Comparison of ENCODE assay signal across 8 cellular contexts in genomic region chrX:17860179-17860780, GRCh38. TPM values are rescaled to one million over a fixed set of nuclear protein-coding genes. Genes with fewer than 3 reads are reported as not detected.
A peak's percentile ranks its signal among the peaks of the same experiment; 100 is the strongest.
DNase-seq lines count a peak whose midpoint lies in the region; ATAC-seq lines count a peak whose summit lies in the region.

No MANE protein-coding gene starts in this region.

- H3K27me3 Mint-ChIP-seq in stimulated activated naive CD8-positive, alpha-beta T cell treated with anti-CD3 and anti-CD28 coated beads, Interleukin-15, Interleukin-2, amounts not matched to agents 100 ng/mL and 50 ng/mL, for 24 hours: peaks cover 51% of the 10 kb centered on the region

- peak; percentile 33 to 47 for ATAC-seq in activated naive CD4-positive, alpha-beta T cell treated with anti-CD3 and anti-CD28 coated beads, Interleukin-2, amount 50 U/mL, for 72 hours
- ATAC-seq in left colon: no peak

- peaks cover 0 to 4% of the 10 kb centered on the region in 2 donors for H3K36me3 Mint-ChIP-seq in activated naive CD4-positive, alpha-beta T cell treated with anti-CD3 and anti-CD28 coated beads, Interleukin-2, amount 50 U/mL, for 72 hours
- H3K36me3 Mint-ChIP-seq in stimulated activated naive CD8-positive, alpha-beta T cell treated with anti-CD3 and anti-CD28 coated beads, Interleukin-15, Interleukin-2, amounts not matched to agents 100 ng/mL and 50 ng/mL, for 24 hours (ENCODE audit: low read depth): no peaks in the 10 kb centered on the region

- peak overlapping the region in 1 of 2 donors; percentile 79 for H3K27ac Mint-ChIP-seq in activated naive CD4-positive, alpha-beta T cell treated with anti-CD3 and anti-CD28 coated beads, Interleukin-2, amount 50 U/mL, for 72 hours
- no peak overlapping the region for H3K27ac Mint-ChIP-seq in stimulated activated naive CD8-positive, alpha-beta T cell treated with anti-CD3 and anti-CD28 coated beads, Interleukin-15, Interleukin-2, amounts not matched to agents 100 ng/mL and 50 ng/mL, for 24 hours

- H3K4me3 Mint-ChIP-seq in stimulated activated naive CD8-positive, alpha-beta T cell treated with anti-CD3 and anti-CD28 coated beads, Interleukin-15, Interleukin-2, amounts not matched to agents 100 ng/mL and 50 ng/mL, for 24 hours: peak overlapping the region; percentile 76

- H3K4me1 Mint-ChIP-seq in stimulated activated naive CD8-positive, alpha-beta T cell treated with anti-CD3 and anti-CD28 coated beads, Interleukin-15, Interleukin-2, amounts not matched to agents 100 ng/mL and 50 ng/mL, for 24 hours (ENCODE audit: low read depth): peaks cover 5% of the 10 kb centered on the region

- peak; percentile 16 for DNase-seq in NCI-H1092 treated with DMSO at 0.1 percent for 48 hours (lab: John Stamatoyannopoulos, UW)
- no peak for DNase-seq in NCI-H1092 (lab: John Stamatoyannopoulos, UW)
- DNase-seq in activated naive CD4-positive, alpha-beta T cell treated with anti-CD3 and anti-CD28 coated beads, Interleukin-2, amount 50 U/mL, for 72 hours (ENCODE audit: low spot score in 2 of 2): no peak
- peak; percentile 3 for DNase-seq in iris pigment epithelial cell (ENCODE audit: low read depth)
- no peak for DNase-seq in activated CD8-positive, alpha-beta memory T cell treated with anti-CD3 and anti-CD28 coated beads, Interleukin-2, amount 50 U/mL, for 4 hours
- DNase-seq in NCI-H226: no peak
- no peak for DNase-seq in left colon

- no peaks in the 10 kb centered on the region for H3K9me3 Mint-ChIP-seq in activated naive CD4-positive, alpha-beta T cell treated with anti-CD3 and anti-CD28 coated beads, Interleukin-2, amount 50 U/mL, for 72 hours
- no peaks in the 10 kb centered on the region for H3K9me3 Mint-ChIP-seq in stimulated activated naive CD8-positive, alpha-beta T cell treated with anti-CD3 and anti-CD28 coated beads, Interleukin-15, Interleukin-2, amounts not matched to agents 100 ng/mL and 50 ng/mL, for 24 hours

- intact Hi-C loops in left colon (cut with DNase I, micrococcal nuclease): no loop called here

RNA-seq across cellular contexts. Expression of gene RAI2, which starts 0.8 kb away (rescaled TPM):
- total RNA-seq in activated naive CD4-positive, alpha-beta T cell treated with anti-CD3 and anti-CD28 coated beads, Interleukin-2, amount 50 U/mL, for 72 hours: under 1 TPM; 0.27 to 0.29 TPM
- 1 to 10 TPM; 3.5 to 6.5 TPM for total RNA-seq in left colon

Comparison
In these comparisons a context has a peak if more than half of its experiments do, and no peak if none do; other contexts are left out.
1. DNase-seq: peak in NCI-H1092 treated with DMSO at 0.1 percent for 48 hours (single experiment) and iris pigment epithelial cell (single experiment); none in NCI-H1092 (single experiment), activated naive CD4-positive, alpha-beta T cell treated with anti-CD3 and anti-CD28 coated beads, Interleukin-2, amount 50 U/mL, for 72 hours (0 of 2), activated CD8-positive, alpha-beta memory T cell treated with anti-CD3 and anti-CD28 coated beads, Interleukin-2, amount 50 U/mL, for 4 hours (single experiment), NCI-H226 (single experiment) and left colon (0 of 2).